Comparison of ENCODE assay signal across 15 cellular contexts in the genomic region with DNA sequence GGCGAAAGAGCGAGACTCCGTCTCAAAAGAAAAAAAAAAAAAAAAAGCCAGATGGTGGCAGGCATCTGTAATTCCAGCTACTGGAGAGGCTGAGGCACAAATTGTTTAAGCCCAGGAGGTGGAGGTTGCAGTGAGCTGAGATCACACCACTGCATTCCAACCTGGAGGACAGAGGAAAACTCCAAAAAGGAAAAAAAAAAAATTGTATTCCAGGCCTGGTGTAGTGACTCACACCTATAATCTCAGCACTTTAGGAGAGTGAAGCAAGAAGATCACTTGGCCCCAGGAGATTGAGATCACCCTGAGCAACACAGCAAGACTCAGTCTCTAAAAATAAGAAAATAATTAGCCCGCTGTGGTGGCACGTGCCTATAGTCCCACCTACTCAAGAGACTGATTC. TPM values are rescaled to one million over a fixed set of nuclear protein-coding genes. Genes with fewer than 3 reads are reported as not detected.
DNase-seq lines count a peak whose midpoint lies in the region; ATAC-seq, FAIRE-seq and TF ChIP-seq lines count a peak whose summit lies in the region.
"Had no signal": no experiment of that assay in that cellular context is flagged by ENCODE, and none has a peak within 500 bp of the region (broad histone marks: within the 10 kb centered on the region; RNA-seq: fewer than 3 reads in every experiment).

No MANE protein-coding gene starts in this region.

- peaks cover 50% of the 10 kb centered on the region; the same call in 1 of the 2 replicates for H3K79me2 ChIP-seq in SK-N-SH (ENCODE audit: insufficient read depth)

- no peak for ATAC-seq in pancreas
- ATAC-seq: esophagus mucosa had no signal

- H3K27me3 ChIP-seq in breast epithelium (no peaks in the 10 kb centered on the region), SK-N-SH (ENCODE audit: insufficient read depth) (no peaks in the 10 kb centered on the region), pancreas (no peaks in the 10 kb centered on the region)

- H3K4me1 ChIP-seq in breast epithelium: no peaks in the 10 kb centered on the region
- H3K4me1 ChIP-seq in SK-N-SH (ENCODE audit: control insufficient read depth in 1 of 2, insufficient read depth in 2 of 2, low read depth in 1 of 2, low read length in 1 of 2): no peaks in the 10 kb centered on the region
- H3K4me1 ChIP-seq in pancreas: no peaks in the 10 kb centered on the region
- H3K4me1 ChIP-seq: Caco-2 had no signal

- peaks cover 9% of the 10 kb centered on the region for H4K20me1 ChIP-seq in SK-N-SH (ENCODE audit: insufficient read depth)

- H3K4me1 Mint-ChIP-seq in MCF 10A (ENCODE audit: insufficient read depth, unreplicated experiment): no peaks in the 10 kb centered on the region

- DNase-seq in MCF 10A (ENCODE audit: unreplicated experiment) (peak; percentile 63), breast epithelium (ENCODE audit: low spot score in 2 of 2) (no peak), SK-N-SH (no peak), fibroblast of the aortic adventitia (ENCODE audit: low read depth) (peak; percentile 58), stromal cell of bone marrow (ENCODE audit: low read depth) (peak; percentile 38), pancreas (no peak), putamen (ENCODE audit: low spot score) (no peak), GM10248 (ENCODE audit: extremely low spot score) (no peak)
- DNase-seq: activated naive CD4-positive, alpha-beta T cell treated with anti-CD3 and anti-CD28 coated beads, Interleukin-2, amount 50 U/mL, for 16 hours; Caco-2; WERI-Rb-1 had no signal

- no peaks in the 10 kb centered on the region for H3K27me3 Mint-ChIP-seq in MCF 10A (ENCODE audit: insufficient read depth, unreplicated experiment)

- H3K9me2 ChIP-seq in SK-N-SH: no peaks in the 10 kb centered on the region

- 97% methylated on average over 5 of the region's 5 CpGs for WGBS in SK-N-SH (ENCODE audit: low lambda C conversion rate)
- 91 to 97% methylated on average over 5 of the region's 5 CpGs for WGBS in pancreas, 2 donors

- H3K9me3 ChIP-seq in breast epithelium (no peaks in the 10 kb centered on the region), SK-N-SH (no peaks in the 10 kb centered on the region), pancreas (no peaks in the 10 kb centered on the region)
- H3K9me3 ChIP-seq: Caco-2 had no signal

- POLR2A ChIA-PET in MCF 10A (lab: Yijun Ruan, JAX) (interaction anchor here (1.3 kb wide), 1 partner anchor 19 kb away, joined by 3 read pairs; no protein-coding TSS in a partner anchor), SK-N-SH (lab: Yijun Ruan, JAX) (interaction anchor here (0.7 kb wide), 1 partner anchor 135 kb away, joined by 3 read pairs; no protein-coding TSS in a partner anchor), GM10248 (lab: Yijun Ruan, JAX) (interaction anchor here (1.2 kb wide), 1 partner anchor 34 kb away, joined by 7 read pairs; the partner anchor contains the start of gene FAM234A)

- no peak overlapping the region for H2AFZ ChIP-seq in SK-N-SH (ENCODE audit: low read depth)

- peaks cover 9% of the 10 kb centered on the region for H3K36me3 ChIP-seq in breast epithelium
- H3K36me3 ChIP-seq in SK-N-SH (replicated peaks in 1 of 2; ENCODE audit: control insufficient read depth in 1 of 2, insufficient read depth in 2 of 2, low read length in 1 of 2): peaks cover 45 to 76% of the 10 kb centered on the region in 2 experiments
- peaks cover 0 to 69% (median 11%) of the 10 kb centered on the region in 3 donors for H3K36me3 ChIP-seq in pancreas

- no peak overlapping the region for H3K9ac ChIP-seq in SK-N-SH

- no peak for TF ChIP-seq CTCF in MCF 10A (IDR thresholded peaks at IDR 0.05; ENCODE audit: unreplicated experiment)
- TF ChIP-seq CTCF in breast epithelium (IDR thresholded peaks at IDR 0.05): no peak
- TF ChIP-seq CTCF in SK-N-SH (IDR thresholded peaks at IDR 0.05): no peak
- no peak for TF ChIP-seq CTCF in fibroblast of the aortic adventitia (IDR thresholded peaks at IDR 0.05; ENCODE audit: insufficient read depth, low read length)
- no peak for TF ChIP-seq CTCF in pancreas (IDR thresholded peaks at IDR 0.05)
- no peak for TF ChIP-seq CTCF in GM10248 (IDR thresholded peaks at IDR 0.05; ENCODE audit: control extremely low read depth, extremely low read depth, low read depth, missing control alignments)

- TF ChIP-seq EP300 in SK-N-SH (IDR thresholded peaks at IDR 0.05; ENCODE audit: borderline replicate concordance in 1 of 2, low read depth in 1 of 2, low read length in 1 of 2): no peak

- no peak overlapping the region for H3K4me2 ChIP-seq in SK-N-SH

- no peak overlapping the region for H3K27ac ChIP-seq in breast epithelium
- H3K27ac ChIP-seq in SK-N-SH (ENCODE audit: low read depth in 2 of 2, low read length in 1 of 2): no peak overlapping the region
- H3K27ac ChIP-seq in pancreas: no peak overlapping the region
- H3K27ac ChIP-seq: 22Rv1, WERI-Rb-1 had no signal

- no peak overlapping the region for H3K27ac Mint-ChIP-seq in MCF 10A (ENCODE audit: low read depth, unreplicated experiment)

- CTCF ChIA-PET in MCF 10A (lab: Yijun Ruan, JAX) (interaction anchor here (0.7 kb wide), 1 partner anchor 158 kb away, joined by 3 read pairs; no protein-coding TSS in a partner anchor), SK-N-SH (lab: Yijun Ruan, JAX) (interaction anchor here (0.9 to 1.1 kb wide), 2 partner anchors 20 to 94 kb away, joined by 3 to 7 read pairs; partner anchors contain the start of gene HBQ1), GM10248 (lab: Yijun Ruan, JAX) (interaction anchor here (1.3 to 2.0 kb wide), 2 partner anchors 103 to 135 kb away, joined by 4 read pairs; no protein-coding TSS in a partner anchor)

- H3K4me3 Mint-ChIP-seq in MCF 10A (ENCODE audit: unreplicated experiment): no peak overlapping the region

- intact Hi-C loops in MCF 10A (cut with micrococcal nuclease) (loop anchor here (1.0 kb wide), 1 partner anchor 12 kb away; no protein-coding TSS in a partner anchor), breast epithelium (cut with DNase I; ENCODE audit: low total_unique reads) (no loop called here), pancreas (cut with DNase I) (no loop called here)

- no peaks in the 10 kb centered on the region for H3K9me3 Mint-ChIP-seq in MCF 10A (ENCODE audit: unreplicated experiment)

- BruUV-seq in MCF 10A (replicated peaks; lab: Mats Ljungman, UMichigan): no TSS peak

- H3K4me3 ChIP-seq in breast epithelium (no peak overlapping the region), SK-N-SH (ENCODE audit: low read depth in 2 of 2, low read length in 1 of 2) (no peak overlapping the region), fibroblast of the aortic adventitia (ENCODE audit: low read depth, low read length) (no peak overlapping the region), pancreas (no peak overlapping the region)

- H3F3A ChIP-seq in SK-N-SH (replicated peaks; ENCODE audit: insufficient read depth): peaks cover 3% of the 10 kb centered on the region

- peaks cover 98% of the 10 kb centered on the region for H3K36me3 Mint-ChIP-seq in MCF 10A (ENCODE audit: insufficient read depth, unreplicated experiment)

- TF ChIP-seq RAD21 in SK-N-SH (IDR thresholded peaks at IDR 0.05; ENCODE audit: low read length): no peak

- TF ChIP-seq POLR2A in breast epithelium (IDR thresholded peaks at IDR 0.05): no peak

- no peak for FAIRE-seq in pancreas (lab: Jason Lieb, UNC)

TF ChIP-seq in SK-N-SH, 30 proteins besides CTCF, POLR2A, EP300 and RAD21 (continues in another document):
- no peak for TF ChIP-seq ELF1 (IDR thresholded peaks at IDR 0.05)
- no peak for TF ChIP-seq NRF1 (IDR thresholded peaks at IDR 0.05; ENCODE audit: low read depth, low read length)
- TF ChIP-seq JUND (IDR thresholded peaks at IDR 0.05): 0 out of 2 replicates have a peak, but pooled peaks have one; percentile 5

RNA-seq across cellular contexts. Expression of gene HBQ1, which starts 20.1 kb away (rescaled TPM):
- not detected in 2 replicates for total RNA-seq in MCF 10A (2022)
- total RNA-seq in breast epithelium: not detected
- polyA plus RNA-seq in SK-N-SH (2012; rRNA removed): 2.7 and 5.2 TPM in 2 replicates
- 1.9 and 2.5 TPM in 2 replicates for polyA plus RNA-seq in SK-N-SH (2012; cell fraction: cytosol; rRNA removed)
- 3.3 and 8.4 TPM in 2 replicates for polyA plus RNA-seq in SK-N-SH (2012; cell fraction: nucleus; rRNA removed)
- 0.63 TPM in 1 of 2 replicates, not detected in the other for total RNA-seq in fibroblast of the aortic adventitia (ENCODE audit: low replicate concordance)
- total RNA-seq in pancreas: under 1 TPM in 1 of 6 donors, not detected in 5; 0.32 TPM
- not detected for polyA plus RNA-seq in pancreas
- total RNA-seq: chondrocyte, esophagus mucosa, lung microvascular endothelial cell had no signal

RNA-seq across cellular contexts. Expression of gene HBA1, which starts 23.9 kb away (rescaled TPM):
- total RNA-seq in MCF 10A (2022): 2.2 and 2.9 TPM in 2 replicates
- 10 to 100 TPM in 2 of 3 donors, 1 to 10 TPM in 1; 5.6 to 15.2 (median 10.4) TPM for total RNA-seq in breast epithelium
- polyA plus RNA-seq in SK-N-SH (2012; rRNA removed): not detected in 2 replicates
- not detected in 2 replicates for polyA plus RNA-seq in SK-N-SH (2012; cell fraction: cytosol; rRNA removed)
- polyA plus RNA-seq in SK-N-SH (2012; cell fraction: nucleus; rRNA removed): not detected in 2 replicates
- total RNA-seq in fibroblast of the aortic adventitia (ENCODE audit: low replicate concordance): not detected in 2 replicates
- total RNA-seq in pancreas: 10 to 100 TPM in 3 of 6 donors, 1 to 10 TPM in 3; 1.9 to 51.7 (median 7.0) TPM
- polyA plus RNA-seq in pancreas: 1 to 10 TPM in 1 of 2 donors, under 1 TPM in 1; 0.85 to 4.2 TPM
- total RNA-seq: chondrocyte, lung microvascular endothelial cell had no signal

RNA-seq across cellular contexts. Expression of gene HBA2, which starts 27.7 kb away (rescaled TPM):
- not detected in 2 replicates for total RNA-seq in MCF 10A (2022)
- 10 to 100 TPM; 46.4 to 83.6 (median 52.2) TPM for total RNA-seq in breast epithelium
- not detected in 2 replicates for polyA plus RNA-seq in SK-N-SH (2012; rRNA removed)
- not detected in 2 replicates for polyA plus RNA-seq in SK-N-SH (2012; cell fraction: cytosol; rRNA removed)
- not detected in 2 replicates for polyA plus RNA-seq in SK-N-SH (2012; cell fraction: nucleus; rRNA removed)
- total RNA-seq in fibroblast of the aortic adventitia (ENCODE audit: low replicate concordance): not detected in 2 replicates
- total RNA-seq in pancreas: 10 to 100 TPM in 2 of 6 donors, 1 to 10 TPM in 4; 1.1 to 39.5 (median 3.7) TPM
- 1 to 10 TPM; 3.7 to 6.1 TPM for polyA plus RNA-seq in pancreas
- total RNA-seq: chondrocyte, lung microvascular endothelial cell had no signal

RNA-seq across cellular contexts. Expression of gene LUC7L, which starts 28.9 kb away (rescaled TPM):
- total RNA-seq in MCF 10A (2022) (58.9 and 74.1 TPM in 2 replicates), breast epithelium (100 to 1,000 TPM in 2 of 3 donors, 10 to 100 TPM in 1; 60.6 to 135 (median 107) TPM), fibroblast of the aortic adventitia (ENCODE audit: low replicate concordance) (37.0 and 82.3 TPM in 2 replicates), pancreas (10 to 100 TPM; 20.6 to 54.4 (median 31.8) TPM)
- polyA plus RNA-seq in SK-N-SH (2012; rRNA removed) (97.7 and 105 TPM in 2 replicates), pancreas (100 to 1,000 TPM; 273 to 333 TPM)
- polyA plus RNA-seq in SK-N-SH (2012; cell fraction: cytosol; rRNA removed): 38.5 and 38.9 TPM in 2 replicates
- 529 and 717 TPM in 2 replicates for polyA plus RNA-seq in SK-N-SH (2012; cell fraction: nucleus; rRNA removed)

RNA-seq across cellular contexts. Expression of gene FAM234A, which starts 34.2 kb away (rescaled TPM):
- 61.2 and 67.3 TPM in 2 replicates for total RNA-seq in MCF 10A (2022)
- 10 to 100 TPM; 40.6 to 69.3 (median 44.1) TPM for total RNA-seq in breast epithelium
- polyA plus RNA-seq in SK-N-SH (2012; rRNA removed): 91.3 and 126 TPM in 2 replicates
- 59.3 and 86.4 TPM in 2 replicates for polyA plus RNA-seq in SK-N-SH (2012; cell fraction: cytosol; rRNA removed)
- polyA plus RNA-seq in SK-N-SH (2012; cell fraction: nucleus; rRNA removed): 89.7 and 103 TPM in 2 replicates
- 49.5 and 72.0 TPM in 2 replicates for total RNA-seq in fibroblast of the aortic adventitia (ENCODE audit: low replicate concordance)
- total RNA-seq in pancreas: 10 to 100 TPM; 34.2 to 51.2 (median 39.7) TPM
- polyA plus RNA-seq in pancreas: 10 to 100 TPM; 39.1 to 49.7 TPM

Comparison
In these comparisons a context has a peak if more than half of its experiments do, and no peak if none do; other contexts are left out.
1. DNase-seq: peak in MCF 10A (single experiment), fibroblast of the aortic adventitia (single experiment) and stromal cell of bone marrow (single experiment); none in breast epithelium (0 of 2), SK-N-SH (single experiment), pancreas (0 of 6), putamen (single experiment) and GM10248 (single experiment).